22 cellular contexts compared by ENCODE assay signal in the genomic region with DNA sequence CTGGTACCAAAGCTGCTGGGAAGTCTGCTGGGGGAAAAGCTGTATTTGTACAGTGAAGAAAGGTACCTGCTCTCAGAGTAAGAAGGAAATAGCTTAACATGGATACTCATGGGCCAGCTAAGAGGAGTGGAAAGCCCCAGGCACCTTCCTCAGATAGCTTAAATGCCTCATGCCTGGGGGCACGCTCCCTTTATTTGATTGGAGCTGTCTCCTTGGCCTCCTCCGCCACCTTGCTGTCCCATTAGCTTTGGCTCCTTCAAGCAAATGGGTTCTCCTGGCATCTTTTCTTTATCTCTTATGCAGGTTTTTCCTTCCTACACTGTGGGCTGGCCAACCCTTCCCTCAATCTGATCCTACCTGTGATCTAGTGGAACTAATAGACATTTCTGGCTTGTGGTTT.
A peak's percentile ranks its signal among the peaks of the same experiment; 100 is the strongest.
DNase-seq lines count a peak whose midpoint lies in the region; ATAC-seq and TF ChIP-seq lines count a peak whose summit lies in the region.
"Had no signal": no experiment of that assay in that cellular context is flagged by ENCODE, and none has a peak within 500 bp of the region (broad histone marks: within the 10 kb centered on the region; RNA-seq: fewer than 3 reads in every experiment).

No MANE protein-coding gene starts in this region.

- no peaks in the 10 kb centered on the region for H3K36me3 ChIP-seq in Loucy (ENCODE audit: insufficient read depth, low read length)
- H3K36me3 ChIP-seq in mesendoderm (ENCODE audit: control insufficient read depth, insufficient read depth, low read length) = no peaks in the 10 kb centered on the region
- H3K36me3 ChIP-seq: BE2C; BLaER1 treated with 17β-estradiol and CSF1 and Interleukin-3, amounts not matched to agents 10 nM and 100 nM had no signal

- H3K27ac Mint-ChIP-seq in glutamatergic neuron (ENCODE audit: unreplicated experiment) = peak overlapping the region; percentile 91
- H3K27ac Mint-ChIP-seq: CD14-positive monocyte; CD4-positive, alpha-beta T cell; CD8-positive, alpha-beta memory T cell had no signal

- ATAC-seq in HG02840 (IDR thresholded peaks at IDR 0.05; ENCODE audit: low FRiP score, unreplicated experiment) = no peak

- H3K4me2 ChIP-seq in Loucy (ENCODE audit: low read depth, low read length, poor library complexity, severe bottlenecking) (no peak overlapping the region), mesendoderm (ENCODE audit: low read length) (no peak overlapping the region)
- H3K4me2 ChIP-seq: A549 had no signal

- H3K56ac ChIP-seq in mesendoderm (ENCODE audit: low read length) = no peak overlapping the region

- H4K5ac ChIP-seq in mesendoderm (ENCODE audit: low read length) = no peak overlapping the region

- H3K9me2 ChIP-seq in Loucy (replicated peaks; ENCODE audit: low read depth, low read length) = no peaks in the 10 kb centered on the region

- peak; percentile 74 for DNase-seq in ELF-1 (ENCODE audit: low read depth, low spot score)
- DNase-seq in glutamatergic neuron = no peak
- DNase-seq in mesendoderm = peak; percentile 51
- no peak for DNase-seq in NCI-H1417 treated with DMSO at 0.1 percent for 48 hours (lab: John Stamatoyannopoulos, UW)
- no peak for DNase-seq in COLO668 (lab: John Stamatoyannopoulos, UW; ENCODE audit: unreplicated experiment)
- DNase-seq: 8988T; ACHN; AML-193; BE2C; Calu3; CD4-positive, alpha-beta T cell; CD8-positive, alpha-beta memory T cell; COR-L47; DMS53; DMS79 treated with DMSO at 0.1 percent for 48 hours; H7; HCEC 1CT had no signal

- H2AFZ ChIP-seq in Loucy (ENCODE audit: low read length) = peak overlapping the region; percentile 50; the same call in 1 of the 2 replicates

- H3K4ac ChIP-seq in mesendoderm (ENCODE audit: low read depth, low read length) = no peak overlapping the region

- H3K18ac ChIP-seq in mesendoderm (ENCODE audit: low read length) = no peak overlapping the region

- no peak overlapping the region for H3K27ac ChIP-seq in mesendoderm (ENCODE audit: low read depth, low read length)
- H3K27ac ChIP-seq: A549; BLaER1 treated with 17β-estradiol and CSF1 and Interleukin-3, amounts not matched to agents 10 nM and 100 nM had no signal

- peaks cover 33% of the 10 kb centered on the region for H3K4me1 Mint-ChIP-seq in glutamatergic neuron (ENCODE audit: low read depth, unreplicated experiment)
- H3K4me1 Mint-ChIP-seq: CD14-positive monocyte; CD8-positive, alpha-beta memory T cell had no signal

- H4K20me1 ChIP-seq in Loucy (ENCODE audit: insufficient read depth, low read length, poor library complexity, severe bottlenecking) = no peaks in the 10 kb centered on the region
- H4K20me1 ChIP-seq: BLaER1 treated with 17β-estradiol and CSF1 and Interleukin-3, amounts not matched to agents 10 nM and 100 nM had no signal

- TF ChIP-seq CTCF in Loucy (conservative IDR thresholded peaks at IDR 0.05; ENCODE audit: low read length) (no peak), glutamatergic neuron (IDR thresholded peaks at IDR 0.05; ENCODE audit: partially characterized antibody, unreplicated experiment) (no peak)

- no CpG with 5 or more reads among the region's 2 CpGs for WGBS in mesendoderm (ENCODE audit: extremely low coverage, insufficient coverage, low lambda C conversion rate)

- H3K79me2 ChIP-seq in Loucy (ENCODE audit: insufficient read depth, low read length) = no peaks in the 10 kb centered on the region
- H3K79me2 ChIP-seq in mesendoderm (ENCODE audit: control insufficient read depth, insufficient read depth, low read length) = no peaks in the 10 kb centered on the region

- H3K4me1 ChIP-seq in Loucy (ENCODE audit: insufficient read depth, low read length, poor library complexity, severe bottlenecking) (peaks cover 32% of the 10 kb centered on the region), mesendoderm (ENCODE audit: control insufficient read depth, low read depth, low read length) (peaks cover 2% of the 10 kb centered on the region)
- H3K4me1 ChIP-seq: A549, BE2C had no signal

- H2BK5ac ChIP-seq in mesendoderm (ENCODE audit: low read length) = no peak overlapping the region

- H2BK15ac ChIP-seq in mesendoderm (replicated peaks; ENCODE audit: low read depth) = no peak overlapping the region

- H2AK5ac ChIP-seq in mesendoderm (ENCODE audit: low read length) = no peak overlapping the region

- H3K9ac ChIP-seq in Loucy (ENCODE audit: low read depth, low read length, poor library complexity, severe bottlenecking) (no peak overlapping the region), mesendoderm (ENCODE audit: low read length) (no peak overlapping the region)
- H3K9ac ChIP-seq: BLaER1 treated with 17β-estradiol and CSF1 and Interleukin-3, amounts not matched to agents 10 nM and 100 nM had no signal

- no peak overlapping the region for H3K4me3 Mint-ChIP-seq in glutamatergic neuron (ENCODE audit: unreplicated experiment)
- H3K4me3 Mint-ChIP-seq: CD14-positive monocyte; CD4-positive, alpha-beta T cell; CD8-positive, alpha-beta memory T cell had no signal

- no peak overlapping the region for H2BK120ac ChIP-seq in mesendoderm (ENCODE audit: low read depth, low read length)

- H3K27me3 Mint-ChIP-seq in glutamatergic neuron (ENCODE audit: unreplicated experiment) = peaks cover 7% of the 10 kb centered on the region
- H3K27me3 Mint-ChIP-seq: CD8-positive, alpha-beta memory T cell had no signal

- peaks cover 4% of the 10 kb centered on the region for H3K36me3 Mint-ChIP-seq in glutamatergic neuron (ENCODE audit: unreplicated experiment)
- H3K36me3 Mint-ChIP-seq: CD14-positive monocyte; CD8-positive, alpha-beta memory T cell had no signal

- H3K23ac ChIP-seq in mesendoderm (ENCODE audit: low read length) = no peak overlapping the region

- H4K8ac ChIP-seq in mesendoderm (ENCODE audit: low read depth, low read length) = peak overlapping the region; percentile 13

- H3K4me3 ChIP-seq in Loucy (ENCODE audit: low read length, poor library complexity, severe bottlenecking) (no peak overlapping the region), mesendoderm (ENCODE audit: low read length) (no peak overlapping the region)
- H3K4me3 ChIP-seq: A549; BLaER1 treated with 17β-estradiol and CSF1 and Interleukin-3, amounts not matched to agents 10 nM and 100 nM had no signal

- H3K27me3 ChIP-seq in Loucy (ENCODE audit: insufficient read depth, low read length, poor library complexity, severe bottlenecking) (no peaks in the 10 kb centered on the region), mesendoderm (ENCODE audit: insufficient read depth, low read length, poor library complexity) (no peaks in the 10 kb centered on the region)
- H3K27me3 ChIP-seq: BE2C; BLaER1 treated with 17β-estradiol and CSF1 and Interleukin-3, amounts not matched to agents 10 nM and 100 nM had no signal

- H3F3A ChIP-seq in Loucy (ENCODE audit: low read depth) = no peaks in the 10 kb centered on the region

- no peaks in the 10 kb centered on the region for H3K9me3 ChIP-seq in Loucy (ENCODE audit: insufficient read depth, low read depth, low read length)
- H3K9me3 ChIP-seq: A549; BE2C; BLaER1 treated with 17β-estradiol and CSF1 and Interleukin-3, amounts not matched to agents 10 nM and 100 nM had no signal

- H3K79me1 ChIP-seq in mesendoderm (ENCODE audit: low read length) = no peaks in the 10 kb centered on the region

- H3K9me3 Mint-ChIP-seq in glutamatergic neuron (ENCODE audit: unreplicated experiment) = peaks cover 9% of the 10 kb centered on the region
- H3K9me3 Mint-ChIP-seq: CD4-positive, alpha-beta T cell; CD8-positive, alpha-beta memory T cell had no signal

Comparison
In these comparisons a context has a peak if more than half of its experiments do, and no peak if none do; other contexts are left out.
1. DNase-seq: peak in ELF-1 (single experiment) and mesendoderm (single experiment); none in glutamatergic neuron (single experiment), NCI-H1417 treated with DMSO at 0.1 percent for 48 hours (single experiment) and COLO668 (single experiment).